ENCODE assay signal across 8 cellular contexts in genomic region chr4:73704314-73705055, GRCh38. TPM values are rescaled to one million over a fixed set of nuclear protein-coding genes. Genes with fewer than 3 reads are reported as not detected.
DNase-seq lines count a peak whose midpoint lies in the region; ATAC-seq and TF ChIP-seq lines count a peak whose summit lies in the region.

No MANE protein-coding gene starts in this region.

- H3K9me3 Mint-ChIP-seq in neural progenitor cell, result no peaks in the 10 kb centered on the region
- no peaks in the 10 kb centered on the region for H3K9me3 Mint-ChIP-seq in activated CD4-positive, alpha-beta T cell treated with anti-CD3 and anti-CD28 coated beads, Interleukin-2, amount 10 ng/mL, durations not matched to agents 7 days and 5 days

- no peak overlapping the region for H2AFZ ChIP-seq in neural progenitor cell (replicated peaks)

- POLR2A ChIA-PET in GM10248 (lab: Yijun Ruan, JAX), result no interaction called here
- POLR2A ChIA-PET in activated CD4-positive, alpha-beta T cell treated with anti-CD3 and anti-CD28 coated beads, Interleukin-2, amount 10 ng/mL, durations not matched to agents 7 days and 5 days (lab: Charles Lee), result no interaction called here

- no peak overlapping the region for H3K9ac ChIP-seq in neural progenitor cell

- no peaks in the 10 kb centered on the region for H3K27me3 Mint-ChIP-seq in neural progenitor cell (ENCODE audit: insufficient read depth, low read depth)
- H3K27me3 Mint-ChIP-seq in activated CD4-positive, alpha-beta T cell treated with anti-CD3 and anti-CD28 coated beads, Interleukin-2, amount 10 ng/mL, durations not matched to agents 7 days and 5 days, result peaks cover 2% of the 10 kb centered on the region

- no peak overlapping the region for H3K4me2 ChIP-seq in neural progenitor cell

- H3K27ac ChIP-seq in neural progenitor cell, result no peak overlapping the region

- peak; percentile 96 for DNase-seq in ACHN
- DNase-seq in RKO (ENCODE audit: low spot score), result peak; percentile 97
- no peak for DNase-seq in neural progenitor cell (ENCODE audit: low spot score)
- DNase-seq in NCI-H1930 (lab: John Stamatoyannopoulos, UW), result no peak
- DNase-seq in GM10248 (ENCODE audit: extremely low spot score), result no peak
- no peak for DNase-seq in activated CD4-positive, alpha-beta T cell treated with anti-CD3 and anti-CD28 coated beads, Interleukin-2, amount 10 ng/mL, durations not matched to agents 7 days and 5 days

- no peaks in the 10 kb centered on the region for H4K20me1 ChIP-seq in neural progenitor cell (ENCODE audit: low read depth)

- no peak overlapping the region for H3K4me3 ChIP-seq in neural progenitor cell

- peaks cover 14% of the 10 kb centered on the region for H3K4me1 Mint-ChIP-seq in neural progenitor cell
- peaks cover 5% of the 10 kb centered on the region for H3K4me1 Mint-ChIP-seq in activated CD4-positive, alpha-beta T cell treated with anti-CD3 and anti-CD28 coated beads, Interleukin-2, amount 10 ng/mL, durations not matched to agents 7 days and 5 days

- no peaks in the 10 kb centered on the region for H3K36me3 Mint-ChIP-seq in neural progenitor cell
- no peaks in the 10 kb centered on the region for H3K36me3 Mint-ChIP-seq in activated CD4-positive, alpha-beta T cell treated with anti-CD3 and anti-CD28 coated beads, Interleukin-2, amount 10 ng/mL, durations not matched to agents 7 days and 5 days (ENCODE audit: low read depth)

- peak overlapping the region; percentile 82 for H3K27ac Mint-ChIP-seq in neural progenitor cell
- no peak overlapping the region for H3K27ac Mint-ChIP-seq in activated CD4-positive, alpha-beta T cell treated with anti-CD3 and anti-CD28 coated beads, Interleukin-2, amount 10 ng/mL, durations not matched to agents 7 days and 5 days

- TF ChIP-seq CTCF in neural progenitor cell (IDR thresholded peaks at IDR 0.05) (no peak), GM10248 (IDR thresholded peaks at IDR 0.05; ENCODE audit: control extremely low read depth, extremely low read depth, low read depth, missing control alignments) (no peak)

- CTCF ChIA-PET in GM10248 (lab: Yijun Ruan, JAX), result interaction anchor here (1.0 kb wide), 1 partner anchor 16 kb away, joined by 3 read pairs; no protein-coding TSS in a partner anchor
- CTCF ChIA-PET in activated CD4-positive, alpha-beta T cell treated with anti-CD3 and anti-CD28 coated beads, Interleukin-2, amount 10 ng/mL, durations not matched to agents 7 days and 5 days (lab: Charles Lee), result no interaction called here

- no peak overlapping the region for H3K4me3 Mint-ChIP-seq in neural progenitor cell
- no peak overlapping the region for H3K4me3 Mint-ChIP-seq in activated CD4-positive, alpha-beta T cell treated with anti-CD3 and anti-CD28 coated beads, Interleukin-2, amount 10 ng/mL, durations not matched to agents 7 days and 5 days

- H3K9me3 ChIP-seq in neural progenitor cell (ENCODE audit: low read depth), result no peaks in the 10 kb centered on the region

- H3F3A ChIP-seq in neural progenitor cell (ENCODE audit: low read depth), result no peaks in the 10 kb centered on the region

- peak; percentile 68 for ATAC-seq in HG02610 (IDR thresholded peaks at IDR 0.05; ENCODE audit: unreplicated experiment)
- ATAC-seq in esophagus mucosa, result peak; percentile 92

- no peaks in the 10 kb centered on the region for H3K79me2 ChIP-seq in neural progenitor cell (ENCODE audit: low read depth)

- H3K36me3 ChIP-seq in neural progenitor cell, result no peaks in the 10 kb centered on the region

- H3K4me1 ChIP-seq in neural progenitor cell, result no peaks in the 10 kb centered on the region

- in situ Hi-C loops in ACHN (cut with HindIII; ENCODE audit: low pct_ligation_motif_present, low pct_unique_long_range_greater_than_20kb, low sequenced_read_pairs), result no loop called here

- no peaks in the 10 kb centered on the region for H3K27me3 ChIP-seq in neural progenitor cell

RNA-seq across cellular contexts. Expression of gene CXCL8, which starts 35.9 kb away (rescaled TPM):
- total RNA-seq in esophagus mucosa, result 3.2 TPM
- not detected in 2 replicates for total RNA-seq in neural progenitor cell (ENCODE audit: low replicate concordance)
- total RNA-seq in activated CD4-positive, alpha-beta T cell treated with anti-CD3 and anti-CD28 coated beads, Interleukin-2, amount 10 ng/mL, durations not matched to agents 7 days and 5 days, result under 1 TPM; 0.15 to 0.19 TPM

Comparison
In these comparisons a context has a peak if more than half of its experiments do, and no peak if none do; other contexts are left out.
1. DNase-seq: peak in ACHN (single experiment) and RKO (single experiment); none in neural progenitor cell (single experiment), NCI-H1930 (0 of 2), GM10248 (single experiment) and activated CD4-positive, alpha-beta T cell treated with anti-CD3 and anti-CD28 coated beads, Interleukin-2, amount 10 ng/mL, durations not matched to agents 7 days and 5 days (single experiment).